ENCODE assay signal across 1 cellular context in genomic region chr3:31508452-31509146, GRCh38.
TF ChIP-seq lines count a peak whose summit lies in the region.

No MANE protein-coding gene starts in this region.

TF ChIP-seq in GM23338, 12 proteins besides CTCF, POLR2A, EP300 and RAD21 (continued from another document):
- TF ChIP-seq, protein P1, sequence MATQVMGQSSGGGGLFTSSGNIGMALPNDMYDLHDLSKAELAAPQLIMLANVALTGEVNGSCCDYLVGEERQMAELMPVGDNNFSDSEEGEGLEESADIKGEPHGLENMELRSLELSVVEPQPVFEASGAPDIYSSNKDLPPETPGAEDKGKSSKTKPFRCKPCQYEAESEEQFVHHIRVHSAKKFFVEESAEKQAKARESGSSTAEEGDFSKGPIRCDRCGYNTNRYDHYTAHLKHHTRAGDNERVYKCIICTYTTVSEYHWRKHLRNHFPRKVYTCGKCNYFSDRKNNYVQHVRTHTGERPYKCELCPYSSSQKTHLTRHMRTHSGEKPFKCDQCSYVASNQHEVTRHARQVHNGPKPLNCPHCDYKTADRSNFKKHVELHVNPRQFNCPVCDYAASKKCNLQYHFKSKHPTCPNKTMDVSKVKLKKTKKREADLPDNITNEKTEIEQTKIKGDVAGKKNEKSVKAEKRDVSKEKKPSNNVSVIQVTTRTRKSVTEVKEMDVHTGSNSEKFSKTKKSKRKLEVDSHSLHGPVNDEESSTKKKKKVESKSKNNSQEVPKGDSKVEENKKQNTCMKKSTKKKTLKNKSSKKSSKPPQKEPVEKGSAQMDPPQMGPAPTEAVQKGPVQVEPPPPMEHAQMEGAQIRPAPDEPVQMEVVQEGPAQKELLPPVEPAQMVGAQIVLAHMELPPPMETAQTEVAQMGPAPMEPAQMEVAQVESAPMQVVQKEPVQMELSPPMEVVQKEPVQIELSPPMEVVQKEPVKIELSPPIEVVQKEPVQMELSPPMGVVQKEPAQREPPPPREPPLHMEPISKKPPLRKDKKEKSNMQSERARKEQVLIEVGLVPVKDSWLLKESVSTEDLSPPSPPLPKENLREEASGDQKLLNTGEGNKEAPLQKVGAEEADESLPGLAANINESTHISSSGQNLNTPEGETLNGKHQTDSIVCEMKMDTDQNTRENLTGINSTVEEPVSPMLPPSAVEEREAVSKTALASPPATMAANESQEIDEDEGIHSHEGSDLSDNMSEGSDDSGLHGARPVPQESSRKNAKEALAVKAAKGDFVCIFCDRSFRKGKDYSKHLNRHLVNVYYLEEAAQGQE (IDR thresholded peaks at IDR 0.05; ENCODE audit: unreplicated experiment): no peak
- TF ChIP-seq ZNF462 (CRISPR knock-in tag; IDR thresholded peaks at IDR 0.05) (no peak), ETS1 (IDR thresholded peaks at IDR 0.05) (no peak)
